ENCODE assay signal across 1 cellular context in the genomic region with DNA sequence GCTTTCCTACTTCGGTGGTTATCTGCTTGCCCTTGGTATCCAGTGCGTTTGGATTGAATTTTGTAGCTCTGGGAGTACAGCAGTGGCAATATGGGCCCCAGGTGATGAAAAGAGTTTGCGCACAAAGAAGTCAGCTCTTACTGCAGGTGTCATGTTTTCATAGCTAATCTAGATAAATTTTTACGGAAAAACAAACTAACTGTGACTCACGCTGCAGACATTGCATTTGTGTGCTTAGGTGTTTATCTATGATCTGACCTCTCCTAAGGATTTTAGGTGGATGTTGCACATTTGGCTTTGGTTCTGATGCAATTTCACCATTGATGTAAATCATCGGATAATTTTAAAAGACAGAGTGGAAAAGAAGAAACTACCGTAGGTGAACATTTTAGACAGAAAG.
TF ChIP-seq lines count a peak whose summit lies in the region.

No MANE protein-coding gene starts in this region.

TF ChIP-seq in HEK293, 187 proteins besides CTCF, POLR2A, EP300 and RAD21 (continued from another document):
- TF ChIP-seq, protein P1, sequence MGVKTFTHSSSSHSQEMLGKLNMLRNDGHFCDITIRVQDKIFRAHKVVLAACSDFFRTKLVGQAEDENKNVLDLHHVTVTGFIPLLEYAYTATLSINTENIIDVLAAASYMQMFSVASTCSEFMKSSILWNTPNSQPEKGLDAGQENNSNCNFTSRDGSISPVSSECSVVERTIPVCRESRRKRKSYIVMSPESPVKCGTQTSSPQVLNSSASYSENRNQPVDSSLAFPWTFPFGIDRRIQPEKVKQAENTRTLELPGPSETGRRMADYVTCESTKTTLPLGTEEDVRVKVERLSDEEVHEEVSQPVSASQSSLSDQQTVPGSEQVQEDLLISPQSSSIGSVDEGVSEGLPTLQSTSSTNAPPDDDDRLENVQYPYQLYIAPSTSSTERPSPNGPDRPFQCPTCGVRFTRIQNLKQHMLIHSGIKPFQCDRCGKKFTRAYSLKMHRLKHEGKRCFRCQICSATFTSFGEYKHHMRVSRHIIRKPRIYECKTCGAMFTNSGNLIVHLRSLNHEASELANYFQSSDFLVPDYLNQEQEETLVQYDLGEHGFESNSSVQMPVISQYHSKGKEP (tag by site-specific recombination; IDR thresholded peaks at IDR 0.05), result peak; percentile 41; the same call in 1 of the 2 replicates
TF ChIP-seq in HEK293: peak in this region for 4.
